In the genomic region with DNA sequence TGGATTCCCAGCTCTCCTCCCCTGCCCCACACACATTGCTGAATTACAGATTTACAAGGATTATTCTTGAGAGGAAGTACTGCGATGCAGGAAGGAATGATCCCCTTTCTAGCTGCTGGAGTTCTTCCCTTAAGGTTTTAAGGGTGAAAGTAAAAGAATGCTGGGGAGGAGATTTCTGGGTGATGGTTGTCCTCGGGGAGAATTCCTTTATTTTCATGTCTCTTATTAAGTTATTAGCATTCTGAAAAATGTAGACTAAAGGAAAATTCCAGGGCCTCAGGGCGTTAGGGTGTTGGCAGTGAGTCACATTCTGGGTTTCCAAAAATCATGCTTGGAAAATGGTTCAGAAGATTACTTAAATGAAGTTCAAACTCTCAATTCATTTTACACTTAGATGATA, we compare ENCODE assay signal across 20 cellular contexts. TPM values are rescaled to one million over a fixed set of nuclear protein-coding genes. Genes with fewer than 3 reads are reported as not detected.
A peak's percentile ranks its signal among the peaks of the same experiment; 100 is the strongest.
DNase-seq lines count a peak whose midpoint lies in the region; ATAC-seq and TF ChIP-seq lines count a peak whose summit lies in the region.
"Had no signal": no experiment of that assay in that cellular context is flagged by ENCODE, and none has a peak within 500 bp of the region (broad histone marks: within the 10 kb centered on the region; RNA-seq: fewer than 3 reads in every experiment).

No MANE protein-coding gene starts in this region.

- no peaks in the 10 kb centered on the region for H3K27me3 ChIP-seq in BJ (ENCODE audit: control insufficient read depth, insufficient read depth, low read length)
- no peaks in the 10 kb centered on the region for H3K27me3 ChIP-seq in esophagus squamous epithelium
- no peaks in the 10 kb centered on the region for H3K27me3 ChIP-seq in osteoblast (ENCODE audit: insufficient read depth, low read length)
- H3K27me3 ChIP-seq in aorta (ENCODE audit: control insufficient read depth in 1 of 2, insufficient read depth in 2 of 2, low read length in 1 of 2): no peaks in the 10 kb centered on the region
- H3K27me3 ChIP-seq: gastroesophageal sphincter had no signal

- H3K27ac Mint-ChIP-seq in effector memory CD8-positive, alpha-beta T cell: no peak overlapping the region
- H3K27ac Mint-ChIP-seq: activated CD4-positive, alpha-beta memory T cell treated with anti-CD3 and anti-CD28 coated beads, Interleukin-2, amount 10 ng/mL, durations not matched to agents 7 days and 5 days; activated naive CD8-positive, alpha-beta T cell; naive B cell; stimulated activated naive CD8-positive, alpha-beta T cell treated with anti-CD3 and anti-CD28 coated beads, Interleukin-15, amount 100 ng/mL, for 72 hours had no signal

- no peaks in the 10 kb centered on the region for H3K36me3 ChIP-seq in BJ (ENCODE audit: control insufficient read depth, insufficient read depth, low read length)
- no peaks in the 10 kb centered on the region for H3K36me3 ChIP-seq in esophagus squamous epithelium
- H3K36me3 ChIP-seq in osteoblast (ENCODE audit: insufficient read depth, low read length): no peaks in the 10 kb centered on the region
- no peaks in the 10 kb centered on the region for H3K36me3 ChIP-seq in aorta (ENCODE audit: control insufficient read depth in 1 of 2, insufficient read depth in 2 of 2, low read length in 1 of 2)
- H3K36me3 ChIP-seq: gastroesophageal sphincter had no signal

- H2AFZ ChIP-seq in osteoblast (ENCODE audit: low read length): peak overlapping the region; percentile 17

- H3K4me2 ChIP-seq in osteoblast (ENCODE audit: insufficient read depth, low read length): no peak overlapping the region

- no peaks in the 10 kb centered on the region for H3K9me3 Mint-ChIP-seq in effector memory CD8-positive, alpha-beta T cell
- H3K9me3 Mint-ChIP-seq: naive B cell; stimulated activated naive CD8-positive, alpha-beta T cell treated with anti-CD3 and anti-CD28 coated beads, Interleukin-15, amount 100 ng/mL, for 72 hours had no signal

- no peaks in the 10 kb centered on the region for H3K4me1 Mint-ChIP-seq in effector memory CD8-positive, alpha-beta T cell (ENCODE audit: low read depth in 2 of 2)
- H3K4me1 Mint-ChIP-seq: naive B cell had no signal

- H3K4me3 Mint-ChIP-seq in effector memory CD8-positive, alpha-beta T cell: no peak overlapping the region
- H3K4me3 Mint-ChIP-seq: activated CD4-positive, alpha-beta memory T cell treated with anti-CD3 and anti-CD28 coated beads, Interleukin-2, amount 10 ng/mL, durations not matched to agents 7 days and 5 days; activated naive CD8-positive, alpha-beta T cell; naive B cell; stimulated activated naive CD8-positive, alpha-beta T cell treated with anti-CD3 and anti-CD28 coated beads, Interleukin-15, amount 100 ng/mL, for 72 hours had no signal

- no peaks in the 10 kb centered on the region for H4K20me1 ChIP-seq in osteoblast (ENCODE audit: insufficient read depth, low read length)

- H3K27me3 Mint-ChIP-seq in effector memory CD8-positive, alpha-beta T cell: peaks cover 27 to 37% of the 10 kb centered on the region in 2 donors
- H3K27me3 Mint-ChIP-seq: activated CD4-positive, alpha-beta memory T cell treated with anti-CD3 and anti-CD28 coated beads, Interleukin-2, amount 10 ng/mL, durations not matched to agents 7 days and 5 days had no signal

- no peak for TF ChIP-seq POLR2A in esophagus squamous epithelium (IDR thresholded peaks at IDR 0.05)

- no peaks in the 10 kb centered on the region for H3K9me3 ChIP-seq in esophagus squamous epithelium
- no peaks in the 10 kb centered on the region for H3K9me3 ChIP-seq in osteoblast (ENCODE audit: low read depth, low read length)
- no peaks in the 10 kb centered on the region for H3K9me3 ChIP-seq in aorta (ENCODE audit: control insufficient read depth, low read length)
- H3K9me3 ChIP-seq: gastroesophageal sphincter had no signal

- H3K79me2 ChIP-seq in osteoblast (ENCODE audit: insufficient read depth, low read length): no peaks in the 10 kb centered on the region

- H3K36me3 Mint-ChIP-seq in effector memory CD8-positive, alpha-beta T cell (ENCODE audit: insufficient read depth): no peaks in the 10 kb centered on the region
- H3K36me3 Mint-ChIP-seq: activated naive CD8-positive, alpha-beta T cell; naive B cell had no signal

- TF ChIP-seq CTCF in BJ (IDR thresholded peaks at IDR 0.05; ENCODE audit: insufficient read depth, low read depth, low read length) (no peak), RWPE1 (conservative IDR thresholded peaks at IDR 0.05; ENCODE audit: low read depth) (no peak), esophagus squamous epithelium (IDR thresholded peaks at IDR 0.05) (no peak), osteoblast (IDR thresholded peaks at IDR 0.05; ENCODE audit: extremely low read depth, low read depth, low read length) (no peak)

- 18 to 27% methylated on average over 3 of the region's 3 CpGs for WGBS in esophagus squamous epithelium, 2 donors
- 18 to 26% methylated on average over 3 of the region's 3 CpGs for WGBS in aorta, 2 donors

- ATAC-seq in aorta (ENCODE audit: low FRiP score): no peak
- ATAC-seq in effector memory CD8-positive, alpha-beta T cell (replicated peaks): no peak
- ATAC-seq: gastroesophageal sphincter; left ventricle myocardium superior; stimulated activated naive CD8-positive, alpha-beta T cell treated with anti-CD3 and anti-CD28 coated beads, Interleukin-15, amount 100 ng/mL, for 72 hours had no signal

- H3K27ac ChIP-seq in RWPE1 (peak overlapping the region; percentile 43), esophagus squamous epithelium (peak overlapping the region; percentile 23 to 87 (median 80)), osteoblast (ENCODE audit: low read depth, low read length) (peak overlapping the region; percentile 67), aorta (ENCODE audit: low read depth in 1 of 2, low read length in 2 of 2) (no peak overlapping the region)
- H3K27ac ChIP-seq: gastroesophageal sphincter had no signal

- no peak overlapping the region for H3K4me3 ChIP-seq in BJ (ENCODE audit: low read depth, low read length)
- H3K4me3 ChIP-seq in esophagus squamous epithelium: no peak overlapping the region
- H3K4me3 ChIP-seq in osteoblast (ENCODE audit: insufficient read depth, low read length): no peak overlapping the region
- H3K4me3 ChIP-seq in aorta (ENCODE audit: low read length in 2 of 2): no peak overlapping the region
- H3K4me3 ChIP-seq: gastroesophageal sphincter had no signal

- H3K4me1 ChIP-seq in esophagus squamous epithelium: peaks cover 6 to 60% (median 34%) of the 10 kb centered on the region in 3 donors
- H3K4me1 ChIP-seq in osteoblast (ENCODE audit: insufficient read depth, low read length): peaks cover 39% of the 10 kb centered on the region
- H3K4me1 ChIP-seq in aorta (ENCODE audit: control insufficient read depth in 1 of 2, insufficient read depth in 2 of 2, low read length in 2 of 2): peaks cover 0 to 2% of the 10 kb centered on the region in 2 donors
- H3K4me1 ChIP-seq: gastroesophageal sphincter had no signal

- POLR2A ChIA-PET in BJ (lab: Charles Lee): interaction anchor here (0.6 kb wide), 1 partner anchor 690 kb away, joined by 4 read pairs; no protein-coding TSS in a partner anchor
- POLR2A ChIA-PET in RWPE1 (lab: Yijun Ruan, JAX; ENCODE audit: low non-redundant PET): no interaction called here

- CTCF ChIA-PET in BJ (lab: Yijun Ruan, JAX): interaction anchor here (0.9 to 2.1 kb wide), 5 partner anchors 12 to 34 kb away, joined by 3 to 5 read pairs (median 4); no protein-coding TSS in a partner anchor
- CTCF ChIA-PET in RWPE1 (lab: Yijun Ruan, JAX): interaction anchor here (1.1 to 1.5 kb wide), 3 partner anchors 13 to 151 kb away, joined by 3 to 4 read pairs (median 3); no protein-coding TSS in a partner anchor

- DNase-seq in BJ (ENCODE audit: low read depth): peak; percentile 78
- DNase-seq in RWPE1 (ENCODE audit: low spot score): peak; percentile 59
- no peak for DNase-seq in esophagus squamous epithelium (lab: John Stamatoyannopoulos, UW)
- no peak for DNase-seq in osteoblast (ENCODE audit: insufficient read length, low spot score, missing footprints)
- DNase-seq in aorta: no peak
- DNase-seq in T-helper 9 cell: no peak
- DNase-seq in GM19238 (ENCODE audit: insufficient read length, low spot score): no peak
- no peak for DNase-seq in effector memory CD8-positive, alpha-beta T cell
- DNase-seq: activated CD4-positive, alpha-beta memory T cell treated with anti-CD3 and anti-CD28 coated beads, Interleukin-2, amount 10 ng/mL, durations not matched to agents 7 days and 5 days; activated T-cell treated with anti-CD3 and anti-CD28 coated beads, Interleukin-2, amount 50 U/mL, for 48 hours; Calu3; H7; left ventricle myocardium superior; naive B cell; NCI-H2081 treated with DMSO at 0.1 percent for 48 hours; NCI-H69; stimulated activated CD4-positive, alpha-beta T cell treated with anti-CD3 and anti-CD28 coated beads, Interleukin-15, amount 100 ng/mL, for 24 hours; stimulated activated naive CD8-positive, alpha-beta T cell treated with anti-CD3 and anti-CD28 coated beads, Interleukin-15, amount 100 ng/mL, for 72 hours had no signal

- intact Hi-C loops in esophagus squamous epithelium (cut with DNase I): no loop called here
- intact Hi-C loops in aorta (cut with DNase I): no loop called here

RNA-seq across cellular contexts. Expression of a gene that starts 15.9 kb away (rescaled TPM):
- polyA plus RNA-seq in BJ (2011; rRNA removed): 1.3 and 3.1 TPM in 2 replicates
- 1.1 and 2.1 TPM in 2 replicates for polyA minus RNA-seq in BJ (2011; rRNA and poly(A)+ RNA removed)
- 10 to 100 TPM; 15.4 to 22.5 (median 20.7) TPM for total RNA-seq in esophagus squamous epithelium
- 30.4 and 32.4 TPM in 2 replicates for total RNA-seq in osteoblast
- 10 to 100 TPM; 16.2 to 20.1 TPM for total RNA-seq in aorta
- polyA plus RNA-seq in aorta: 10 to 100 TPM; 15.6 to 37.4 TPM

RNA-seq across cellular contexts. Expression of a gene that starts 45.6 kb away (rescaled TPM):
- 10.1 and 19.0 TPM in 2 replicates for polyA plus RNA-seq in BJ (2011; rRNA removed)
- polyA minus RNA-seq in BJ (2011; rRNA and poly(A)+ RNA removed): 7.2 and 11.3 TPM in 2 replicates
- total RNA-seq in esophagus squamous epithelium: 10 to 100 TPM in 3 of 4 donors, 1 to 10 TPM in 1; 7.8 to 23.3 (median 17.2) TPM
- 26.8 and 27.1 TPM in 2 replicates for total RNA-seq in osteoblast
- total RNA-seq in aorta: 10 to 100 TPM; 30.4 to 34.3 TPM
- 10 to 100 TPM; 13.9 to 23.0 TPM for polyA plus RNA-seq in aorta

Comparison
In these comparisons a context has a peak if more than half of its experiments do, and no peak if none do; other contexts are left out.
1. DNase-seq: peak in BJ (single experiment) and RWPE1 (single experiment); none in esophagus squamous epithelium (single experiment), osteoblast (single experiment), aorta (0 of 2), T-helper 9 cell (single experiment), GM19238 (single experiment) and effector memory CD8-positive, alpha-beta T cell (0 of 3).
2. H3K27ac ChIP-seq: peak in RWPE1 (single experiment), esophagus squamous epithelium (4 of 4) and osteoblast (single experiment); none in aorta (0 of 2).